In the genomic region with DNA sequence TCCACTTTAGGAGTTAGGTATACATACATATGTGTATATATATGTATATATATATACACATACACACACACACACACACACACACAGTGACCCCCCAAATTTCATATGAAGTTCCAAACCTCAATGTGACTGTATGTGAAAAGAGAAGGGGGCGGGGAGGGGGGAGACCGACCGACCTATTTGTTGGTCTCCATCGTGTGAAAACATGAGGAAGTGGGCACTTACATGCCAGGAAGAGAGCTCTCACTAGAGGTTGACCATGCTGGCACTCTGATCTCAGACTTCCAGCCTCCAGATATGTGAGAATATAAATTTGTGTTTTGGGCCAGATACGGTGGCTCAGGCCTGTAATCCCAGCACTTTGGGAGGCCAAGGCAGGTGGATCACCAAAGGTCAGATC, we compare ENCODE assay signal across 1 cellular context.
TF ChIP-seq lines count a peak whose summit lies in the region.

No MANE protein-coding gene starts in this region.

TF ChIP-seq in WTC11, 78 proteins besides CTCF, POLR2A, EP300 and RAD21:
- TF ChIP-seq, protein P1, sequence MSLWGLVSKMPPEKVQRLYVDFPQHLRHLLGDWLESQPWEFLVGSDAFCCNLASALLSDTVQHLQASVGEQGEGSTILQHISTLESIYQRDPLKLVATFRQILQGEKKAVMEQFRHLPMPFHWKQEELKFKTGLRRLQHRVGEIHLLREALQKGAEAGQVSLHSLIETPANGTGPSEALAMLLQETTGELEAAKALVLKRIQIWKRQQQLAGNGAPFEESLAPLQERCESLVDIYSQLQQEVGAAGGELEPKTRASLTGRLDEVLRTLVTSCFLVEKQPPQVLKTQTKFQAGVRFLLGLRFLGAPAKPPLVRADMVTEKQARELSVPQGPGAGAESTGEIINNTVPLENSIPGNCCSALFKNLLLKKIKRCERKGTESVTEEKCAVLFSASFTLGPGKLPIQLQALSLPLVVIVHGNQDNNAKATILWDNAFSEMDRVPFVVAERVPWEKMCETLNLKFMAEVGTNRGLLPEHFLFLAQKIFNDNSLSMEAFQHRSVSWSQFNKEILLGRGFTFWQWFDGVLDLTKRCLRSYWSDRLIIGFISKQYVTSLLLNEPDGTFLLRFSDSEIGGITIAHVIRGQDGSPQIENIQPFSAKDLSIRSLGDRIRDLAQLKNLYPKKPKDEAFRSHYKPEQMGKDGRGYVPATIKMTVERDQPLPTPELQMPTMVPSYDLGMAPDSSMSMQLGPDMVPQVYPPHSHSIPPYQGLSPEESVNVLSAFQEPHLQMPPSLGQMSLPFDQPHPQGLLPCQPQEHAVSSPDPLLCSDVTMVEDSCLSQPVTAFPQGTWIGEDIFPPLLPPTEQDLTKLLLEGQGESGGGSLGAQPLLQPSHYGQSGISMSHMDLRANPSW (CRISPR knock-in tag; conservative IDR thresholded peaks at IDR 0.05; ENCODE audit: low read depth), result no peak
- TF ChIP-seq, protein P2, sequence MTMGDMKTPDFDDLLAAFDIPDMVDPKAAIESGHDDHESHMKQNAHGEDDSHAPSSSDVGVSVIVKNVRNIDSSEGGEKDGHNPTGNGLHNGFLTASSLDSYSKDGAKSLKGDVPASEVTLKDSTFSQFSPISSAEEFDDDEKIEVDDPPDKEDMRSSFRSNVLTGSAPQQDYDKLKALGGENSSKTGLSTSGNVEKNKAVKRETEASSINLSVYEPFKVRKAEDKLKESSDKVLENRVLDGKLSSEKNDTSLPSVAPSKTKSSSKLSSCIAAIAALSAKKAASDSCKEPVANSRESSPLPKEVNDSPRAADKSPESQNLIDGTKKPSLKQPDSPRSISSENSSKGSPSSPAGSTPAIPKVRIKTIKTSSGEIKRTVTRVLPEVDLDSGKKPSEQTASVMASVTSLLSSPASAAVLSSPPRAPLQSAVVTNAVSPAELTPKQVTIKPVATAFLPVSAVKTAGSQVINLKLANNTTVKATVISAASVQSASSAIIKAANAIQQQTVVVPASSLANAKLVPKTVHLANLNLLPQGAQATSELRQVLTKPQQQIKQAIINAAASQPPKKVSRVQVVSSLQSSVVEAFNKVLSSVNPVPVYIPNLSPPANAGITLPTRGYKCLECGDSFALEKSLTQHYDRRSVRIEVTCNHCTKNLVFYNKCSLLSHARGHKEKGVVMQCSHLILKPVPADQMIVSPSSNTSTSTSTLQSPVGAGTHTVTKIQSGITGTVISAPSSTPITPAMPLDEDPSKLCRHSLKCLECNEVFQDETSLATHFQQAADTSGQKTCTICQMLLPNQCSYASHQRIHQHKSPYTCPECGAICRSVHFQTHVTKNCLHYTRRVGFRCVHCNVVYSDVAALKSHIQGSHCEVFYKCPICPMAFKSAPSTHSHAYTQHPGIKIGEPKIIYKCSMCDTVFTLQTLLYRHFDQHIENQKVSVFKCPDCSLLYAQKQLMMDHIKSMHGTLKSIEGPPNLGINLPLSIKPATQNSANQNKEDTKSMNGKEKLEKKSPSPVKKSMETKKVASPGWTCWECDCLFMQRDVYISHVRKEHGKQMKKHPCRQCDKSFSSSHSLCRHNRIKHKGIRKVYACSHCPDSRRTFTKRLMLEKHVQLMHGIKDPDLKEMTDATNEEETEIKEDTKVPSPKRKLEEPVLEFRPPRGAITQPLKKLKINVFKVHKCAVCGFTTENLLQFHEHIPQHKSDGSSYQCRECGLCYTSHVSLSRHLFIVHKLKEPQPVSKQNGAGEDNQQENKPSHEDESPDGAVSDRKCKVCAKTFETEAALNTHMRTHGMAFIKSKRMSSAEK (CRISPR knock-in tag; IDR thresholded peaks at IDR 0.05; ENCODE audit: borderline replicate concordance), result no peak
- TF ChIP-seq, protein P3, sequence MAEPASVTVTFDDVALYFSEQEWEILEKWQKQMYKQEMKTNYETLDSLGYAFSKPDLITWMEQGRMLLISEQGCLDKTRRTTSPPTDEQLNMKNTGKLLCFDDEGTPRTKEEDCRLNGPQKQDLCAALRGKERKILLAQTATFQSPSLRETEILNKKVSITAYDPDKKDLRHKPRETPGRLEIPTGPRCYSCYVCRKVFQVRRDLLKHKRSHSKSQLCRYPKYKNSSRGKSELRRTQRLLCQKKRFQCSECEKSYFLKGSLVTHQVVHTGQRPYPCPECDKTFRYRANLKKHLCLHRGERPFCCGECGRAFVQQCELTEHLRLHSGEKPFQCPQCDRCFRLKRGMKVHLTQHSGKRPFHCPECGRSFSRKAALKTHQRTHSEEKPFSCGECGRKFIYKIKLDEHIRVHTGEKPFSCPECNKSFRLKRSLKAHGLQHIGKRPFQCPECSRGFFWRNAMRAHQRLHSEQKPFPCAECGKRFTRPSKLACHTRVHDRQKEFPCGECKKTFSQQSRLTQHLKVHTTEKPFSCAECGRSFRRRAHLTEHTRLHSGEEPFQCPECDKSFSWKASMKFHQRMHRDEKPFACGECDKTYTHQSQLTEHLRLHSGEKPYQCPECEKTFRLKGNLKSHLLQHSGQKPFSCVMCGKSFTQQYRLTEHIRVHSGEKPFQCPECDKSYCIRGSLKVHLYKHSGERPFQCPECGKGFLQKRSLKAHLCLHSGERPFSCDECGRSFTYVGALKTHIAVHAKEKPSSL (CRISPR knock-in tag; conservative IDR thresholded peaks at IDR 0.05), result no peak
- no peak for TF ChIP-seq ESRRA (CRISPR knock-in tag; IDR thresholded peaks at IDR 0.05; ENCODE audit: borderline replicate concordance)
- TF ChIP-seq PRRX2 (CRISPR knock-in tag; IDR thresholded peaks at IDR 0.05), result no peak
- TF ChIP-seq, protein P4, sequence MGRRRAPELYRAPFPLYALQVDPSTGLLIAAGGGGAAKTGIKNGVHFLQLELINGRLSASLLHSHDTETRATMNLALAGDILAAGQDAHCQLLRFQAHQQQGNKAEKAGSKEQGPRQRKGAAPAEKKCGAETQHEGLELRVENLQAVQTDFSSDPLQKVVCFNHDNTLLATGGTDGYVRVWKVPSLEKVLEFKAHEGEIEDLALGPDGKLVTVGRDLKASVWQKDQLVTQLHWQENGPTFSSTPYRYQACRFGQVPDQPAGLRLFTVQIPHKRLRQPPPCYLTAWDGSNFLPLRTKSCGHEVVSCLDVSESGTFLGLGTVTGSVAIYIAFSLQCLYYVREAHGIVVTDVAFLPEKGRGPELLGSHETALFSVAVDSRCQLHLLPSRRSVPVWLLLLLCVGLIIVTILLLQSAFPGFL (CRISPR knock-in tag; IDR thresholded peaks at IDR 0.05; ENCODE audit: borderline replicate concordance), result no peak
TF ChIP-seq in WTC11: peak in this region for 0.
